In genomic region chr17:73286863-73287296, GRCh38 we compare ENCODE assay signal across 14 cellular contexts. TPM values are rescaled to one million over a fixed set of nuclear protein-coding genes. Genes with fewer than 3 reads are reported as not detected.
DNase-seq lines count a peak whose midpoint lies in the region; ATAC-seq, FAIRE-seq and TF ChIP-seq lines count a peak whose summit lies in the region.
"Had no signal": no experiment of that assay in that cellular context is flagged by ENCODE, and none has a peak within 500 bp of the region (broad histone marks: within the 10 kb centered on the region; RNA-seq: fewer than 3 reads in every experiment).

No MANE protein-coding gene starts in this region.

- no peaks in the 10 kb centered on the region for H3K9me3 ChIP-seq in thoracic aorta

- TF ChIP-seq CTCF in bronchial epithelial cell (IDR thresholded peaks at IDR 0.05; ENCODE audit: insufficient read depth, low read length, severe bottlenecking), result no peak
- no peak for TF ChIP-seq CTCF in thoracic aorta (IDR thresholded peaks at IDR 0.05)

- no peak for FAIRE-seq in bronchial epithelial cell (lab: Jason Lieb, UNC)
- FAIRE-seq: urothelium cell line had no signal

- peak overlapping the region; percentile 19 for H3K27ac ChIP-seq in layer of hippocampus (ENCODE audit: low read depth, low read length)
- peak overlapping the region; percentile 11 to 41 for H3K27ac ChIP-seq in thoracic aorta

- H3K4me1 ChIP-seq in thoracic aorta (ENCODE audit: control insufficient read depth in 1 of 2, low read depth in 2 of 2), result peaks cover 32 to 93% of the 10 kb centered on the region in 2 donors

- ATAC-seq in thoracic aorta (ENCODE audit: insufficient number of reproducible peaks, low FRiP score, low read depth) (no peak), HG02970 (IDR thresholded peaks at IDR 0.05; ENCODE audit: low FRiP score, unreplicated experiment) (no peak)
- no peak for ATAC-seq in stimulated activated naive CD8-positive, alpha-beta T cell treated with anti-CD3 and anti-CD28 coated beads, Interleukin-15, Interleukin-2, amounts not matched to agents 100 U/mL and 50 U/mL, for 24 hours

- DNase-seq in NCI-H2196 (lab: John Stamatoyannopoulos, UW; ENCODE audit: unreplicated experiment) (peak; percentile 38), NCI-H2196 treated with DMSO at 0.1 percent for 48 hours (lab: John Stamatoyannopoulos, UW; ENCODE audit: unreplicated experiment) (no peak), bronchial epithelial cell (ENCODE audit: low read depth) (peak; percentile 73), thoracic aorta (ENCODE audit: low spot score) (no peak), superior temporal gyrus (ENCODE audit: extremely low spot score) (no peak)
- no peak for DNase-seq in stimulated activated naive CD8-positive, alpha-beta T cell treated with anti-CD3 and anti-CD28 coated beads, Interleukin-15, Interleukin-2, amounts not matched to agents 100 U/mL and 50 U/mL, for 24 hours
- DNase-seq: EL, immature natural killer cell, SHP77 treated with DMSO at 0.1 percent for 48 hours had no signal

- no peak overlapping the region for H3K4me3 ChIP-seq in bronchial epithelial cell (ENCODE audit: low read depth, low read length)
- no peak overlapping the region for H3K4me3 ChIP-seq in thoracic aorta

- H3K36me3 ChIP-seq in bronchial epithelial cell (ENCODE audit: control insufficient read depth, insufficient read depth, low read length) (peaks cover 19% of the 10 kb centered on the region), thoracic aorta (peaks cover 15% of the 10 kb centered on the region)

- H3K27me3 ChIP-seq in bronchial epithelial cell (ENCODE audit: control insufficient read depth, insufficient read depth, low read length) (no peaks in the 10 kb centered on the region), layer of hippocampus (ENCODE audit: control insufficient read depth, insufficient read depth, low read length) (no peaks in the 10 kb centered on the region), thoracic aorta (replicated peaks; ENCODE audit: insufficient read depth) (no peaks in the 10 kb centered on the region)

RNA-seq across cellular contexts. Expression of gene CDC42EP4, which starts 24.9 kb away (rescaled TPM):
- 16.8 and 29.3 TPM in 2 replicates for total RNA-seq in bronchial epithelial cell
- total RNA-seq in thoracic aorta, result 100 to 1,000 TPM in 1 of 2 donors, 10 to 100 TPM in 1; 73.8 to 134 TPM

RNA-seq across cellular contexts. Expression of gene CPSF4L, which starts 25.2 kb away (rescaled TPM):
- not detected in 2 replicates for total RNA-seq in bronchial epithelial cell
- total RNA-seq in thoracic aorta, result not detected
- total RNA-seq: A172; activated T-helper 1 cell treated with anti-CD3 and anti-CD28 coated beads, Interleukin-12 subunit alpha, Interleukin-12 subunit beta, Interleukin-2, Interleukin-4 antibody, amounts not matched to agents 30 ng/mL and 10 ng/mL and 1 ng/mL, durations not matched to agents 14 hours and 24 hours and 36 hours had no signal

Comparison
In these comparisons a context has a peak if more than half of its experiments do, and no peak if none do; other contexts are left out.
1. DNase-seq: peak in NCI-H2196 (single experiment) and bronchial epithelial cell (single experiment); none in NCI-H2196 treated with DMSO at 0.1 percent for 48 hours (single experiment), thoracic aorta (single experiment), stimulated activated naive CD8-positive, alpha-beta T cell treated with anti-CD3 and anti-CD28 coated beads, Interleukin-15, Interleukin-2, amounts not matched to agents 100 U/mL and 50 U/mL, for 24 hours (single experiment) and superior temporal gyrus (single experiment).